Comparison of ENCODE assay signal across 25 cellular contexts in the genomic region with DNA sequence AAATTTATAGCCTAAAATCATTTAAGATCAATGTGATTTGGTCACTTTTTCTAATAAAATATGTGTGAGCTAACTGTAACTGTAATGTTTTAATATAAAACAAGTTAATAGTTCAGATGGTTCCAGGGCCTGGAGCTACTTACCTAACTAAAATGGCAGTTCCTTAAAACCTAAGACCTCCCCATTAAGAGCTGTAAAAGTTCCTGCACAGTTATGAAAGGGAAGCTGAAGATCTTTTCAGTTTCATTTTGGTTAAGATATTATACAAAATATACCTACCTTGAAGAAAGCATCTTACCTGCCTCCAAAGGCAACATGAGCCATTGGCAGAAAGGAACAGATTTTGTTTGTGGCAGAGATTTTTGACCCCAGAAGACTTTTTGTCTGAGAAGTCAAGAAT.
"Had no signal": no experiment of that assay in that cellular context is flagged by ENCODE, and none has a peak within 500 bp of the region (broad histone marks: within the 10 kb centered on the region; RNA-seq: fewer than 3 reads in every experiment).

No MANE protein-coding gene starts in this region.

- H3K36me3 ChIP-seq: breast epithelium had no signal

- H3K27me3 ChIP-seq: breast epithelium, esophagus muscularis mucosa, gastroesophageal sphincter, heart left ventricle, tibial artery had no signal

- H3K27ac Mint-ChIP-seq: activated CD8-positive, alpha-beta T cell treated with anti-CD3 and anti-CD28 coated beads, Interleukin-2, amount 10 ng/mL, durations not matched to agents 7 days and 5 days; activated naive CD4-positive, alpha-beta T cell treated with anti-CD3 and anti-CD28 coated beads, Interleukin-2, amount 50 U/mL, for 24 hours; dendritic cell treated with granulocyte-macrophage colony-stimulating factor and Interleukin-4, amounts not matched to agents 40 ng/mL and 50 ng/mL, for 4 days; nephron progenitor cell had no signal

- H3K4me3 Mint-ChIP-seq: activated CD8-positive, alpha-beta T cell treated with anti-CD3 and anti-CD28 coated beads, Interleukin-2, amount 10 ng/mL, durations not matched to agents 7 days and 5 days; activated naive CD4-positive, alpha-beta T cell treated with anti-CD3 and anti-CD28 coated beads, Interleukin-2, amount 50 U/mL, for 24 hours; activated T-cell treated with anti-CD3 and anti-CD28 coated beads, Interleukin-2, amount 50 U/mL, for 4 hours; dendritic cell treated with granulocyte-macrophage colony-stimulating factor and Interleukin-4, amounts not matched to agents 40 ng/mL and 50 ng/mL, for 4 days; nephron progenitor cell had no signal

- H3K27me3 Mint-ChIP-seq: activated naive CD4-positive, alpha-beta T cell treated with anti-CD3 and anti-CD28 coated beads, Interleukin-2, amount 50 U/mL, for 24 hours; dendritic cell treated with granulocyte-macrophage colony-stimulating factor and Interleukin-4, amounts not matched to agents 40 ng/mL and 50 ng/mL, for 4 days had no signal

- H3K4me1 Mint-ChIP-seq: activated naive CD4-positive, alpha-beta T cell treated with anti-CD3 and anti-CD28 coated beads, Interleukin-2, amount 50 U/mL, for 24 hours; nephron progenitor cell had no signal

- H3K9me3 ChIP-seq: breast epithelium, esophagus muscularis mucosa, gastroesophageal sphincter, heart left ventricle, left ventricle myocardium inferior, tibial artery had no signal

- H3K27ac ChIP-seq: breast epithelium, esophagus muscularis mucosa, gastroesophageal sphincter, heart left ventricle, left ventricle myocardium inferior, tibial artery had no signal

- H3K9me3 Mint-ChIP-seq: activated naive CD4-positive, alpha-beta T cell treated with anti-CD3 and anti-CD28 coated beads, Interleukin-2, amount 50 U/mL, for 24 hours; activated T-cell treated with anti-CD3 and anti-CD28 coated beads, Interleukin-2, amount 50 U/mL, for 4 hours; dendritic cell treated with granulocyte-macrophage colony-stimulating factor and Interleukin-4, amounts not matched to agents 40 ng/mL and 50 ng/mL, for 4 days; nephron progenitor cell had no signal

- H3K4me3 ChIP-seq: breast epithelium, esophagus muscularis mucosa, gastroesophageal sphincter, heart left ventricle, left ventricle myocardium inferior, tibial artery had no signal

- ATAC-seq: activated CD8-positive, alpha-beta T cell treated with anti-CD3 and anti-CD28 coated beads, Interleukin-2, amount 10 ng/mL, durations not matched to agents 7 days and 5 days; activated T-cell treated with anti-CD3 and anti-CD28 coated beads, Interleukin-2, amount 50 U/mL, for 4 hours; gastroesophageal sphincter; heart left ventricle; stimulated activated naive CD8-positive, alpha-beta T cell treated with anti-CD3 and anti-CD28 coated beads, Interleukin-15, Interleukin-2, amounts not matched to agents 100 U/mL and 50 U/mL, for 24 hours had no signal

- H3K4me1 ChIP-seq: breast epithelium, esophagus muscularis mucosa, gastroesophageal sphincter, heart left ventricle, left ventricle myocardium inferior, tibial artery had no signal

- DNase-seq: activated CD4-positive, alpha-beta T cell treated with anti-CD3 and anti-CD28 coated beads for 48 hours; activated CD4-positive, CD25-positive, alpha-beta regulatory T cell; activated CD8-positive, alpha-beta T cell treated with anti-CD3 and anti-CD28 coated beads, Interleukin-2, amount 10 ng/mL, durations not matched to agents 7 days and 5 days; activated effector memory CD4-positive, alpha-beta T cell treated with anti-CD3 and anti-CD28 coated beads, Interleukin-2, amount 50 U/mL, for 16 hours; activated T-cell treated with anti-CD3 and anti-CD28 coated beads, Interleukin-2, amount 50 U/mL, for 4 hours; effector memory CD4-positive, alpha-beta T cell; heart left ventricle; kidney glomerular epithelial cell; left ventricle myocardium inferior; mammary epithelial cell; nephron progenitor cell; nucleus accumbens; posterior cingulate gyrus; retina; stimulated activated CD4-positive, alpha-beta T cell treated with anti-CD3 and anti-CD28 coated beads, Interleukin-12 subunit alpha, Interleukin-12 subunit beta, amount 100 ng/mL, for 4 hours; stimulated activated CD4-positive, alpha-beta T cell treated with anti-CD3 and anti-CD28 coated beads, Interleukin-1b, Interleukin-23, amount 100 ng/mL, for 48 hours; stimulated activated naive CD8-positive, alpha-beta T cell treated with anti-CD3 and anti-CD28 coated beads, Interleukin-15, Interleukin-2, amounts not matched to agents 100 U/mL and 50 U/mL, for 24 hours; substantia nigra; T1000; tibial artery had no signal
